In the genomic region with DNA sequence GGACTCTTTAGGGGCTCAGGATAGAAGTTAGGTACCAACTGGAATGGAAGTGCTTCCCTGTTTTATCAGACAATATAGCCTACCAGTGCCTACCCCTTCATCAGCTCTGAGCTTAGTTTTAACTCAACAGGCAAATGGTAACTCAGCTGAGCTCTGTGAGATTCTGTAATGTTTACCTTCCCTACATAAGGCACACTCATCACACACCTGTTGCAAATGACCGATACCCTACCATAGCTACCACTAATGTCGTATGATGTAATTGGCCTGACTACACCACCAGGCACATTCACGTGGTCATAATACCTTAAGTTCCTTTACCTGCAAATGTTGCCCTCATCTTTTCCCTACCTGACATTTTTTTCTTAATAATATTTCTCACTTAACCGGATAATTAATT, we compare ENCODE assay signal across 28 cellular contexts.
"Had no signal": no experiment of that assay in that cellular context is flagged by ENCODE, and none has a peak within 500 bp of the region (broad histone marks: within the 10 kb centered on the region; RNA-seq: fewer than 3 reads in every experiment).

No MANE protein-coding gene starts in this region.

- H3K27me3 ChIP-seq: ascending aorta, breast epithelium, cardiac muscle cell, colonic mucosa, esophagus squamous epithelium, gastroesophageal sphincter, heart right ventricle, hepatocyte had no signal

- H3K36me3 ChIP-seq: ascending aorta, breast epithelium, cardiac muscle cell, colonic mucosa, esophagus squamous epithelium, gastroesophageal sphincter, heart right ventricle had no signal

- H3K9me3 ChIP-seq: ascending aorta, breast epithelium, colonic mucosa, esophagus squamous epithelium, gastroesophageal sphincter, heart right ventricle had no signal

- H3K4me3 ChIP-seq: ascending aorta, breast epithelium, cardiac muscle cell, colonic mucosa, esophagus squamous epithelium, gastroesophageal sphincter, heart right ventricle, hepatocyte had no signal

- H3K27ac ChIP-seq: ascending aorta, breast epithelium, cardiac muscle cell, colonic mucosa, epithelial cell of prostate, esophagus squamous epithelium, gastroesophageal sphincter, heart right ventricle, hepatocyte had no signal

- ATAC-seq: activated CD4-positive, alpha-beta T cell treated with anti-CD3 and anti-CD28 coated beads for 36 hours; activated CD8-positive, alpha-beta memory T cell treated with anti-CD3 and anti-CD28 coated beads, Interleukin-2, amount 10 ng/mL, durations not matched to agents 7 days and 5 days; activated CD8-positive, alpha-beta T cell treated with anti-CD3 and anti-CD28 coated beads, Interleukin-2, amount 10 ng/mL, durations not matched to agents 7 days and 5 days; activated naive CD4-positive, alpha-beta T cell treated with anti-CD3 and anti-CD28 coated beads, Interleukin-2, amount 50 U/mL, for 72 hours; gastroesophageal sphincter; heart right ventricle had no signal

- DNase-seq: activated CD4-positive, alpha-beta memory T cell treated with anti-CD3 and anti-CD28 coated beads for 36 hours; activated CD4-positive, alpha-beta T cell treated with anti-CD3 and anti-CD28 coated beads for 36 hours; activated CD4-positive, alpha-beta T cell treated with anti-CD3 and anti-CD28 coated beads, Interleukin-2, amount 10 ng/mL, durations not matched to agents 24 days and 14 days; activated CD4-positive, CD25-positive, alpha-beta regulatory T cell; activated CD4-positive, CD25-positive, alpha-beta regulatory T cell treated with anti-CD3 and anti-CD28 coated beads, Interleukin-2, amount 50 U/mL, for 72 hours; activated CD8-positive, alpha-beta memory T cell treated with anti-CD3 and anti-CD28 coated beads, Interleukin-2, amount 10 ng/mL, durations not matched to agents 7 days and 5 days; activated CD8-positive, alpha-beta memory T cell treated with anti-CD3 and anti-CD28 coated beads, Interleukin-2, amount 50 U/mL, for 4 hours; activated CD8-positive, alpha-beta T cell treated with anti-CD3 and anti-CD28 coated beads, Interleukin-2, amount 10 ng/mL, durations not matched to agents 7 days and 5 days; activated gamma-delta T cell; activated naive CD4-positive, alpha-beta T cell; activated naive CD4-positive, alpha-beta T cell treated with anti-CD3 and anti-CD28 coated beads, Interleukin-2, amount 10 ng/mL, durations not matched to agents 7 days and 5 days; activated naive CD8-positive, alpha-beta T cell treated with anti-CD3 and anti-CD28 coated beads, Interleukin-2, amount 10 ng/mL, durations not matched to agents 7 days and 5 days; activated T-cell treated with anti-CD3 and anti-CD28 coated beads, Interleukin-2, amount 50 U/mL, for 1 hour; activated T-cell treated with anti-CD3 and anti-CD28 coated beads, Interleukin-2, amount 50 U/mL, for 48 hours; central memory CD4-positive, alpha-beta T cell; cerebellar nuclear complex; colonic mucosa; effector CD8-positive, alpha-beta T cell; esophagus squamous epithelium; foreskin melanocyte; heart right ventricle had no signal

- H3K4me1 ChIP-seq: ascending aorta, breast epithelium, colonic mucosa, esophagus squamous epithelium, gastroesophageal sphincter had no signal
